Comparison of ENCODE assay signal across 11 cellular contexts in the genomic region with DNA sequence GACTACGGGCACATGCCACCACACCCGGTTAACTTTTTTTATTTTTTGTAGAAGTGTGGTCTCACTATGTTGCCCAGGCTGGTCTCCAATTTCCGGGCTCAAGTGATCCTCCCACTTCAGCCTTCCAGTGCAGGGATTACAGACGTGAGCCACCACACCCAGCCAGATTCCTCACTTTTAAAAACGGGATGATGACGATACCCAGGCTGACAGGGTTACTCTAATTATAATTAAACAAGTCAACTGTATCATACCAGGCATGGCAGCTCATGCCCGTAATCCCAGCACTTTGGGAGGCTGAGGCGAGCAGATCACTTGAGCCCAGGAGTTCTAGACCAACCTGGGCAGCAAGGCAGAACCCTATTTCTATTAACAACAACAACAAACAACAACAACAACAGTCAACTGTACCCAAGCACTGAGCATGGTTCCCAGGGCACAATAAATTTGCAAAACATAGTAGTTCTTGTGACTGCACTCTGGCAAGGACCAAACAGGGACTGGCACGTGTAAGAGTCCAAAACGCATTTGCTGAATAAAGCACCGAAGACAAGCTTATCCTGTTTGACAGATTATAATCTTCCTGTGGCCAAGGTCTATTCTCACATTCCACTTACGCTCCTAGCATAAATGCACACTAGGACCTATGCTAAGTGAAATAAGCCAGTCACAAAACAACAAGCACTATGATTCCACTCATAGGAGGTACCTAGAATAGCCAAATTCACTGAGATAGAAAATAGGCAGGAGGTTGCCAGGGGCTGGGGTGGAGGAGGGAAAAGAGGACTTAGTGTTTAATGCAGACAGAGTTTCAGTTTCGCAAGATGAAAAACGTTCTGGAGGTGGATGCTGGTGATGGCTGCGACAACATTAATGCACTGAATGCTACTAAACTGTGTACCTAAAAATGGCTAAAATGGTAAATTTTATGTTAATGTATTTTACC.
DNase-seq lines count a peak whose midpoint lies in the region; ATAC-seq, FAIRE-seq and TF ChIP-seq lines count a peak whose summit lies in the region.
"Had no signal": no experiment of that assay in that cellular context is flagged by ENCODE, and none has a peak within 500 bp of the region (broad histone marks: within the 10 kb centered on the region; RNA-seq: fewer than 3 reads in every experiment).

No MANE protein-coding gene starts in this region.

- peaks cover 65% of the 10 kb centered on the region for H3K4me1 ChIP-seq in BLaER1
- H3K4me1 ChIP-seq in SJSA1 (replicated peaks): peaks cover 53% of the 10 kb centered on the region

- ATAC-seq in left lobe of liver (no peak), GM19455 (IDR thresholded peaks at IDR 0.05; ENCODE audit: unreplicated experiment) (no peak), HG03342 (IDR thresholded peaks at IDR 0.05; ENCODE audit: unreplicated experiment) (no peak), GM21576 (IDR thresholded peaks at IDR 0.05; ENCODE audit: unreplicated experiment) (no peak)
- ATAC-seq: HepG2 had no signal

- H3K27ac ChIP-seq in BLaER1 (peak overlapping the region; percentile 96), SJSA1 (peak overlapping the region; percentile 21)

- no peaks in the 10 kb centered on the region for H4K20me1 ChIP-seq in BLaER1

- no peaks in the 10 kb centered on the region for H3K27me3 ChIP-seq in BLaER1
- no peaks in the 10 kb centered on the region for H3K27me3 ChIP-seq in SJSA1 (replicated peaks)

- peak; percentile 95 for FAIRE-seq in GM12891 (lab: Jason Lieb, UNC)
- FAIRE-seq: HepG2 had no signal

- H3K36me3 ChIP-seq in BLaER1 (peaks cover 46% of the 10 kb centered on the region), SJSA1 (peaks cover 37% of the 10 kb centered on the region)

- peak overlapping the region; percentile 89 for H3K4me2 ChIP-seq in BLaER1

- H3K4me3 ChIP-seq in BLaER1: peak overlapping the region; percentile 44
- H3K4me3 ChIP-seq in SJSA1: no peak overlapping the region

- DNase-seq in GM12891 (ENCODE audit: insufficient read length, low spot score) (no peak), SJSA1 (ENCODE audit: low read depth in 1 of 2, low spot score in 2 of 2) (no peak), left lobe of liver (ENCODE audit: low spot score) (peak; percentile 14), NCI-H2081 (lab: John Stamatoyannopoulos, UW) (no peak)
- DNase-seq: NCI-H146, NCI-H524 treated with DMSO at 0.1 percent for 48 hours had no signal

- TF ChIP-seq POLR2A in GM12891 (IDR thresholded peaks at IDR 0.05; ENCODE audit: low read depth, low read length): no peak

- peak overlapping the region; percentile 84 for H3K9ac ChIP-seq in BLaER1

- no peaks in the 10 kb centered on the region for H3K9me3 ChIP-seq in BLaER1
- no peaks in the 10 kb centered on the region for H3K9me3 ChIP-seq in SJSA1 (replicated peaks)

TF ChIP-seq in GM12891, 5 proteins besides CTCF, POLR2A, EP300 and RAD21:
- TF ChIP-seq SPI1 (IDR thresholded peaks at IDR 0.05; ENCODE audit: low read depth, low read length) (no peak), POLR2AphosphoS5 (IDR thresholded peaks at IDR 0.05; ENCODE audit: low read depth, low read length) (no peak), PAX5 (IDR thresholded peaks at IDR 0.05; ENCODE audit: insufficient read depth, low read length, severe bottlenecking) (no peak), POU2F2 (IDR thresholded peaks at IDR 0.05; ENCODE audit: low read depth, low read length) (no peak), TAF1 (IDR thresholded peaks at IDR 0.05; ENCODE audit: low read depth, low read length) (no peak)
